ENCODE assay signal across 11 cellular contexts in the genomic region with DNA sequence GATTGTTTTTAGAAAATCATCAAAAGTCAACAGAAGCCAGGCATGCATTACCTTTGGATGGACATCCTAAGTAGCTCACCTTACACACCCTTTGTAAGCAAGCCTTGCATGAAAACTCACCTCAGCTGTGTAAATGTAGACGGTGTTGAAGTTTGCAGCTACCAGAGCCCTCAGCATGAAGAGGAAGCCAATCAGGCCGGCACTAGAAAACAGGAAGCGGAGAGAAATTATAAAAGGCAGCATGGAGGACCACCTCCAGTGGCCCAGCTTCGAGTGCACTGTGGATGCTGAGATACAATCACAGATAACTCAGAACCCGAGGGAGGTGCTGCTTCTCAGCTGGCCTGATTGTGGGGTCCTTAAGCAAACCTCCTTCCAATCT.
A peak's percentile ranks its signal among the peaks of the same experiment; 100 is the strongest.
DNase-seq lines count a peak whose midpoint lies in the region; ATAC-seq and TF ChIP-seq lines count a peak whose summit lies in the region.
"Had no signal": no experiment of that assay in that cellular context is flagged by ENCODE, and none has a peak within 500 bp of the region (broad histone marks: within the 10 kb centered on the region; RNA-seq: fewer than 3 reads in every experiment).

No MANE protein-coding gene starts in this region.

- H3K4me3 Mint-ChIP-seq in WTC11 = no peak overlapping the region
- H3K4me3 Mint-ChIP-seq: activated B cell treated with CpG ODN at 0.5 μM for 24 hours had no signal

- DNase-seq in NCI-H2107 treated with DMSO at 0.1 percent for 48 hours (lab: John Stamatoyannopoulos, UW; ENCODE audit: unreplicated experiment) (peak; percentile 69), WTC11 (ENCODE audit: low spot score) (no peak), NCI-H524 treated with DMSO at 0.1 percent for 48 hours (lab: John Stamatoyannopoulos, UW) (no peak), G401 (ENCODE audit: low spot score) (no peak), spleen (no peak)
- no peak for DNase-seq in stimulated activated CD4-positive, alpha-beta T cell treated with anti-CD3 and anti-CD28 coated beads, Interleukin-4, amount 100 ng/mL, for 4 hours
- DNase-seq: activated B cell treated with CpG ODN at 0.5 μM for 24 hours had no signal

- H3K4me2 ChIP-seq in BLaER1 treated with 17β-estradiol and CSF1 and Interleukin-3, amounts not matched to agents 10 nM and 100 nM = peak overlapping the region in 9 of 11 experiments; percentile 21 to 61 (median 49); a peak in 19 of 22 replicates

- no peaks in the 10 kb centered on the region for H3K27me3 Mint-ChIP-seq in WTC11 (ENCODE audit: low read depth)
- H3K27me3 Mint-ChIP-seq: activated B cell treated with CpG ODN at 0.5 μM for 24 hours had no signal

- peaks cover 12 to 22% (median 17%) of the 10 kb centered on the region in 10 experiments for H3K4me1 ChIP-seq in BLaER1 treated with 17β-estradiol and CSF1 and Interleukin-3, amounts not matched to agents 10 nM and 100 nM
- peaks cover 4 to 20% (median 17%) of the 10 kb centered on the region in 6 donors for H3K4me1 ChIP-seq in spleen
- H3K4me1 ChIP-seq: ascending aorta had no signal

- ATAC-seq in GM18868 (IDR thresholded peaks at IDR 0.05; ENCODE audit: unreplicated experiment) (peak; percentile 66), WTC11 (peak; percentile 56)

- no peaks in the 10 kb centered on the region for H3K9me3 Mint-ChIP-seq in WTC11
- H3K9me3 Mint-ChIP-seq: activated B cell treated with CpG ODN at 0.5 μM for 24 hours had no signal

- no peak overlapping the region for H3K9ac ChIP-seq in BLaER1 treated with 17β-estradiol and CSF1 and Interleukin-3, amounts not matched to agents 10 nM and 100 nM

- H3K4me3 ChIP-seq in BLaER1 treated with 17β-estradiol and CSF1 and Interleukin-3, amounts not matched to agents 10 nM and 100 nM = no peak overlapping the region
- H3K4me3 ChIP-seq in spleen = no peak overlapping the region
- H3K4me3 ChIP-seq: ascending aorta, thoracic aorta had no signal

- peaks cover 0 to 10% (median 0%) of the 10 kb centered on the region in 11 experiments; a peak in 1 of 22 replicates for H3K9me3 ChIP-seq in BLaER1 treated with 17β-estradiol and CSF1 and Interleukin-3, amounts not matched to agents 10 nM and 100 nM (replicated peaks in 1 of 11)
- H3K9me3 ChIP-seq in spleen = no peaks in the 10 kb centered on the region
- H3K9me3 ChIP-seq: ascending aorta, thoracic aorta had no signal

- CTCF ChIA-PET in WTC11 (lab: Charles Lee) = interaction anchor here (0.6 to 1.5 kb wide), 2 partner anchors 113 to 198 kb away, joined by 3 to 5 read pairs; no protein-coding TSS in a partner anchor

- no peaks in the 10 kb centered on the region for H3K36me3 ChIP-seq in BLaER1 treated with 17β-estradiol and CSF1 and Interleukin-3, amounts not matched to agents 10 nM and 100 nM
- no peaks in the 10 kb centered on the region for H3K36me3 ChIP-seq in spleen
- H3K36me3 ChIP-seq: ascending aorta, thoracic aorta had no signal

- 6 to 26% (median 14%) methylated on average over 5 of the region's 5 CpGs for WGBS in spleen, 5 donors

- no peaks in the 10 kb centered on the region for H3K36me3 Mint-ChIP-seq in WTC11

- no peaks in the 10 kb centered on the region for H3K27me3 ChIP-seq in BLaER1 treated with 17β-estradiol and CSF1 and Interleukin-3, amounts not matched to agents 10 nM and 100 nM
- H3K27me3 ChIP-seq in spleen (replicated peaks in 1 of 7) = peaks cover 0 to 5% (median 0%) of the 10 kb centered on the region in 7 donors
- H3K27me3 ChIP-seq: ascending aorta had no signal

- no peaks in the 10 kb centered on the region for H4K20me1 ChIP-seq in BLaER1 treated with 17β-estradiol and CSF1 and Interleukin-3, amounts not matched to agents 10 nM and 100 nM

- peaks cover 21% of the 10 kb centered on the region for H3K4me1 Mint-ChIP-seq in WTC11

- in situ Hi-C loops in G401 (cut with HindIII; ENCODE audit: low sequenced_read_pairs) = no loop called here

- POLR2A ChIA-PET in WTC11 (lab: Charles Lee) = no interaction called here

- intact Hi-C loops in spleen (cut with DNase I; ENCODE audit: low total_unique reads) = no loop called here

- peak overlapping the region; percentile 83 for H3K27ac Mint-ChIP-seq in WTC11
- H3K27ac Mint-ChIP-seq: activated B cell treated with CpG ODN at 0.5 μM for 24 hours had no signal

- no peak overlapping the region for H3K27ac ChIP-seq in BLaER1 treated with 17β-estradiol and CSF1 and Interleukin-3, amounts not matched to agents 10 nM and 100 nM
- no peak overlapping the region for H3K27ac ChIP-seq in spleen
- H3K27ac ChIP-seq: ascending aorta, thoracic aorta had no signal

- TF ChIP-seq CTCF in WTC11 (IDR thresholded peaks at IDR 0.05) = no peak
- no peak for TF ChIP-seq CTCF in spleen (IDR thresholded peaks at IDR 0.05 in 8 of 11, conservative IDR thresholded peaks at IDR 0.05 in 3 of 11)

- no peak for TF ChIP-seq POLR2A in spleen (IDR thresholded peaks at IDR 0.05)

TF ChIP-seq in WTC11, 78 proteins besides CTCF, POLR2A, EP300 and RAD21:
- TF ChIP-seq MYBL2 (CRISPR knock-in tag; IDR thresholded peaks at IDR 0.05) (no peak), ZBTB21 (CRISPR knock-in tag; IDR thresholded peaks at IDR 0.05; ENCODE audit: borderline replicate concordance) (no peak), PRRX2 (CRISPR knock-in tag; IDR thresholded peaks at IDR 0.05) (no peak), RORB (CRISPR knock-in tag; IDR thresholded peaks at IDR 0.05) (no peak), FOXK1 (CRISPR knock-in tag; IDR thresholded peaks at IDR 0.05) (no peak)
- TF ChIP-seq, protein P1, sequence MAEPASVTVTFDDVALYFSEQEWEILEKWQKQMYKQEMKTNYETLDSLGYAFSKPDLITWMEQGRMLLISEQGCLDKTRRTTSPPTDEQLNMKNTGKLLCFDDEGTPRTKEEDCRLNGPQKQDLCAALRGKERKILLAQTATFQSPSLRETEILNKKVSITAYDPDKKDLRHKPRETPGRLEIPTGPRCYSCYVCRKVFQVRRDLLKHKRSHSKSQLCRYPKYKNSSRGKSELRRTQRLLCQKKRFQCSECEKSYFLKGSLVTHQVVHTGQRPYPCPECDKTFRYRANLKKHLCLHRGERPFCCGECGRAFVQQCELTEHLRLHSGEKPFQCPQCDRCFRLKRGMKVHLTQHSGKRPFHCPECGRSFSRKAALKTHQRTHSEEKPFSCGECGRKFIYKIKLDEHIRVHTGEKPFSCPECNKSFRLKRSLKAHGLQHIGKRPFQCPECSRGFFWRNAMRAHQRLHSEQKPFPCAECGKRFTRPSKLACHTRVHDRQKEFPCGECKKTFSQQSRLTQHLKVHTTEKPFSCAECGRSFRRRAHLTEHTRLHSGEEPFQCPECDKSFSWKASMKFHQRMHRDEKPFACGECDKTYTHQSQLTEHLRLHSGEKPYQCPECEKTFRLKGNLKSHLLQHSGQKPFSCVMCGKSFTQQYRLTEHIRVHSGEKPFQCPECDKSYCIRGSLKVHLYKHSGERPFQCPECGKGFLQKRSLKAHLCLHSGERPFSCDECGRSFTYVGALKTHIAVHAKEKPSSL (CRISPR knock-in tag; conservative IDR thresholded peaks at IDR 0.05) = no peak
TF ChIP-seq in WTC11: peak in this region for 0.
